Comparison of ENCODE assay signal across 8 cellular contexts in the genomic region with DNA sequence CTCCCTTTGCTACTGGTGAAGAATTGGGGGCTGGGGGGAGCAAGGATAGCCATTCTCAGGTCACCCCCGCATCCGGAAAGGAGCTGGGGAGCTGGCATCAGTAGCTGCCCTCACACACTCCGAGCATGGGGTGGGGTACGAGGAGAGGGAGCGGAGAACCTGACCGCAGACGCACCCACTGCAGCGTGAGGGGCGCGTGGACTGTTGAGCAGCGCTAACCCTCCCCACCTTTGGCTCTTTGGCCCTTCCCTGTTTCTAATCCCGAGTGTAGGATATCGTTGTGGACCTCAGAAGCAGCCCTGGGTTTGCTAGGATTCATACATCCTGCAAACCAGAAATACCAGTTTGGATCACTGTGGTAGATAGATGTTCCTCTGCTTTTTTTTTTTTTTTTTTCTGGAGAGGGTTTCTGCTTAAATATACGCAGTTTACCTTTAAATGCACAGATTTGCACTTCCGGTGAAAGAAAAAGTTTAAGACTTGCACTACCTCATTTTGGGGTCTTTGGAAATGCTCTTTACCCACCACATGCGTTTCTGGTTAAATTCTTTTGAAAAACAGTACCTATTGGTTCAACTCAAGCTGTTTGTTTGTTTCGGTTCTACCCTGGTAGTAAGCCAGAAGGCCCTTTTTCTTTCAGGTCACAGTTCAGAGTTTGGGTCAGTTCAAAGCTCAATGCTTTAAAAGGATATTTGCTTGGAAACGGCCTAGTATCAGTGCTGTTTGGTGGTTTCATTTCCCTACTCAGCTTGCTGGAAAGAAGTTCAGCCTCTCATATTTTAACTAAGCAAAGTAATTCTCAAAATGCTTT. TPM values are rescaled to one million over a fixed set of nuclear protein-coding genes. Genes with fewer than 3 reads are reported as not detected.
DNase-seq lines count a peak whose midpoint lies in the region; ATAC-seq and TF ChIP-seq lines count a peak whose summit lies in the region.

No MANE protein-coding gene starts in this region.

- H3K27me3 ChIP-seq in AG04450 (ENCODE audit: control insufficient read depth, insufficient read depth, low read length) (no peaks in the 10 kb centered on the region), prostate gland (replicated peaks; ENCODE audit: insufficient read depth) (no peaks in the 10 kb centered on the region)

- H3K9me3 ChIP-seq in AG04450 (ENCODE audit: control insufficient read depth, insufficient read depth, low read length) (no peaks in the 10 kb centered on the region; the same call in 1 of the 2 replicates), prostate gland (no peaks in the 10 kb centered on the region)

- no peak for TF ChIP-seq POLR2A in prostate gland (IDR thresholded peaks at IDR 0.05)

- intact Hi-C loops in left cardiac atrium (cut with DNase I) (no loop called here), prostate gland (cut with DNase I) (loop anchor here (1.0 to 5.0 kb wide), 2 partner anchors 84 to 92 kb away; a partner anchor contains a TSS)

- no peaks in the 10 kb centered on the region for H3K36me3 ChIP-seq in prostate gland

- peaks cover 7% of the 10 kb centered on the region for H3K4me1 ChIP-seq in prostate gland (replicated peaks)

- no peaks in the 10 kb centered on the region for H3K27me3 Mint-ChIP-seq in activated naive CD8-positive, alpha-beta T cell

- peak; percentile 58 for ATAC-seq in GM18861 (IDR thresholded peaks at IDR 0.05; ENCODE audit: unreplicated experiment)
- peak; percentile 22 for ATAC-seq in HG03097 (IDR thresholded peaks at IDR 0.05; ENCODE audit: low FRiP score, unreplicated experiment)
- peak; percentile 38 to 58 for ATAC-seq in left cardiac atrium

- H3K27ac Mint-ChIP-seq in activated naive CD8-positive, alpha-beta T cell = peak overlapping the region; percentile 96

- WGBS in prostate gland = 0% methylated on average over 18 of the region's 18 CpGs

- TF ChIP-seq CTCF in AG04450 (IDR thresholded peaks at IDR 0.05; ENCODE audit: low read depth, low read length) = no peak
- TF ChIP-seq CTCF in prostate gland (IDR thresholded peaks at IDR 0.05) = no peak

- peak overlapping the region; percentile 94 for H3K4me3 ChIP-seq in AG04450 (ENCODE audit: low read depth, low read length)
- peak overlapping the region; percentile 83 to 95 for H3K4me3 ChIP-seq in prostate gland

- H3K27ac ChIP-seq in AG04450 (ENCODE audit: low read depth, low read length) (peak overlapping the region; percentile 89), prostate gland (peak overlapping the region; percentile 96 to 97)

- peak overlapping the region; percentile 97 for H3K4me3 Mint-ChIP-seq in activated naive CD8-positive, alpha-beta T cell

- POLR2A ChIA-PET in AG04450 (lab: Yijun Ruan, JAX) = interaction anchor here (0.6 to 2.2 kb wide), 9 partner anchors 8 to 143 kb away, joined by 3 to 17 read pairs (median 4); no protein-coding TSS in a partner anchor

- H3K4me1 Mint-ChIP-seq in activated naive CD8-positive, alpha-beta T cell (ENCODE audit: low read depth) = peaks cover 54% of the 10 kb centered on the region

- no peaks in the 10 kb centered on the region for H3K9me3 Mint-ChIP-seq in activated naive CD8-positive, alpha-beta T cell (ENCODE audit: low read depth)

- H3K36me3 Mint-ChIP-seq in activated naive CD8-positive, alpha-beta T cell = no peaks in the 10 kb centered on the region

- CTCF ChIA-PET in AG04450 (lab: Charles Lee) = interaction anchor here (0.6 to 1.2 kb wide), 3 partner anchors 22 to 208 kb away, joined by 3 to 4 read pairs (median 3); no protein-coding TSS in a partner anchor

- DNase-seq in AG04450 (ENCODE audit: low read depth, low spot score) (no peak), NCI-H526 (lab: John Stamatoyannopoulos, UW) (peak; percentile 55 to 75), left cardiac atrium (no peak), prostate gland (ENCODE audit: low spot score) (peak; percentile 42), hippocampal formation (lab: John Stamatoyannopoulos, UW) (no peak)

RNA-seq across cellular contexts. Expression of a gene that starts 0.8 kb away (rescaled TPM):
- 7.8 and 8.7 TPM in 2 replicates for polyA plus RNA-seq in AG04450 (2011; rRNA removed)
- 17.9 and 21.1 TPM in 2 replicates for polyA minus RNA-seq in AG04450 (2011; rRNA and poly(A)+ RNA removed)
- 10 to 100 TPM; 23.6 to 25.1 TPM for total RNA-seq in left cardiac atrium
- total RNA-seq in prostate gland = 10 to 100 TPM; 47.5 to 58.4 TPM

RNA-seq across cellular contexts. Expression of a gene that starts 33.2 kb away (rescaled TPM):
- polyA plus RNA-seq in AG04450 (2011; rRNA removed) = 0.68 and 0.74 TPM in 2 replicates
- polyA minus RNA-seq in AG04450 (2011; rRNA and poly(A)+ RNA removed) = 0.64 and 0.74 TPM in 2 replicates
- total RNA-seq in left cardiac atrium (under 1 TPM in 1 of 2 donors, not detected in 1; 0.13 TPM), prostate gland (1 to 10 TPM in 1 of 2 donors, under 1 TPM in 1; 0.96 to 1.9 TPM)

Comparison
In these comparisons a context has a peak if more than half of its experiments do, and no peak if none do; other contexts are left out.
1. DNase-seq: peak in NCI-H526 (2 of 2) and prostate gland (single experiment); none in AG04450 (single experiment), left cardiac atrium (single experiment) and hippocampal formation (0 of 2).
2. Peak in every context shown above with its lines, with median percentiles within 50 percentile points of each other: ATAC-seq.